Comparison of ENCODE assay signal across 12 cellular contexts in the genomic region with DNA sequence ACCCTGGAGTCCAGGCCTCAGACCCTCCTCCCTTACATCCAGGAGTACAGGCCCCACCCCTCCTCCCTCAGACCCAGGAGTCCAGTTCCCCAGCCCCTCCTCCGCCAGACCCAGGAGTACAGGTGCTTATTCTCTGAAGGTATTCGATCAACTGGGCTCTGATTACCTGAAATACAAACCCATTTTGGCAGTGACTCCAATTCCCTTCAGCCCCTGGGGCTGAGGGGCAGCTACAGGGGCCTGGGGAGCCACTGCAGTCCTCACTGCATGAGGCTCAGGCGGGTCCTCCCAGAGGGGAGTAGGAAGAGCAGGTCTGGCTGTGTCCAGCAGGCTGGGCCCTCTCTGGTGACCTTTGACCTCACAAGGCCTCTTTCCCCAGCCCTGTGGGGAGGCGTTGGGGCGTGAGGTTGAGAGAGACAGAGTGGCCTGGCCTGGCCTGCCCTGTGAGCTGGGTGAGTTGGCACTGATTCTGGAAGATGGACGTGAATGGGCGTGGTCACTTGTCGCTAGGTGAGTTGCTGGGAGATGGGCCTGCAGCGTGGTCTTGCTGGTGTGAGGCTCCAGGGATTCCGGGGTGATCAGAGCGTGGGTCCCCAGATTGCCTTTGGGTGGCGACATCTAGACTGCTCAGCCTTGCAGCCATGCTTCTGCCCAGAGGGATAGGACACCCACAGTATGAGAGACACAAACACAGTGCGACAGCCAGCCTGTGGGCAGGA. TPM values are rescaled to one million over a fixed set of nuclear protein-coding genes. Genes with fewer than 3 reads are reported as not detected.
DNase-seq lines count a peak whose midpoint lies in the region; ATAC-seq and TF ChIP-seq lines count a peak whose summit lies in the region.
"Had no signal": no experiment of that assay in that cellular context is flagged by ENCODE, and none has a peak within 500 bp of the region (broad histone marks: within the 10 kb centered on the region; RNA-seq: fewer than 3 reads in every experiment).

No MANE protein-coding gene starts in this region.

- H3K27ac ChIP-seq in CD4-positive, alpha-beta T cell (ENCODE audit: low read depth, low read length) = no peak overlapping the region
- H3K27ac ChIP-seq: ascending aorta had no signal

- H3K27ac Mint-ChIP-seq in CD4-positive, alpha-beta T cell = peak overlapping the region; percentile 18
- H3K27ac Mint-ChIP-seq: activated B cell treated with CpG ODN at 0.5 μM for 24 hours had no signal

- POLR2A ChIA-PET in CD4-positive, alpha-beta T cell (lab: Charles Lee) = no interaction called here

- H3K4me3 Mint-ChIP-seq in CD4-positive, alpha-beta T cell = peak overlapping the region; percentile 45
- H3K4me3 Mint-ChIP-seq: activated B cell treated with CpG ODN at 0.5 μM for 24 hours had no signal

- H3K36me3 ChIP-seq in NT2/D1 (ENCODE audit: insufficient read depth, insufficient read length, low read length) = no peaks in the 10 kb centered on the region
- H3K36me3 ChIP-seq in iPS-15b (ENCODE audit: control insufficient read depth, insufficient read depth, low read length) = no peaks in the 10 kb centered on the region

- intact Hi-C loops in CD4-positive, alpha-beta T cell (cut with DNase I, micrococcal nuclease) = no loop called here

- peak overlapping the region; percentile 42 for H3K9ac ChIP-seq in NT2/D1 (ENCODE audit: insufficient read length, low read depth)
- H3K9ac ChIP-seq in iPS-15b (ENCODE audit: low read depth, low read length) = peak overlapping the region; percentile 47

- no peaks in the 10 kb centered on the region for H3K27me3 ChIP-seq in CD4-positive, alpha-beta T cell (ENCODE audit: control insufficient read depth, insufficient read depth, low read length)
- H3K27me3 ChIP-seq in NT2/D1 (ENCODE audit: insufficient read depth, insufficient read length) (peaks cover 3% of the 10 kb centered on the region), iPS-15b (ENCODE audit: control insufficient read depth, insufficient read depth, low read length) (peaks cover 4% of the 10 kb centered on the region)
- H3K27me3 ChIP-seq: ascending aorta had no signal

- H3K36me3 Mint-ChIP-seq in CD4-positive, alpha-beta T cell (ENCODE audit: low read depth) = peaks cover 4% of the 10 kb centered on the region

- no peaks in the 10 kb centered on the region for H3K27me3 Mint-ChIP-seq in CD4-positive, alpha-beta T cell
- H3K27me3 Mint-ChIP-seq: activated B cell treated with CpG ODN at 0.5 μM for 24 hours; CD4-positive, alpha-beta memory T cell had no signal

- H3K4me3 ChIP-seq in NT2/D1 (ENCODE audit: insufficient read length, low read depth) = no peak overlapping the region
- H3K4me3 ChIP-seq in iPS-15b (ENCODE audit: low read depth, low read length) = peak overlapping the region; percentile 46
- H3K4me3 ChIP-seq: ascending aorta had no signal

- H3K4me1 Mint-ChIP-seq in CD4-positive, alpha-beta T cell (ENCODE audit: low read depth) = peaks cover 28% of the 10 kb centered on the region

- no peak for TF ChIP-seq CTCF in CD4-positive, alpha-beta T cell (IDR thresholded peaks at IDR 0.05)

- no peaks in the 10 kb centered on the region for H3K9me3 ChIP-seq in CD4-positive, alpha-beta T cell (ENCODE audit: control insufficient read depth, low read length)
- no peaks in the 10 kb centered on the region for H3K9me3 ChIP-seq in NT2/D1 (ENCODE audit: insufficient read depth, low read length)
- no peaks in the 10 kb centered on the region for H3K9me3 ChIP-seq in iPS-15b (ENCODE audit: control insufficient read depth, insufficient read depth, low read length)
- H3K9me3 ChIP-seq: ascending aorta had no signal

- CTCF ChIA-PET in CD4-positive, alpha-beta T cell (lab: Charles Lee) = interaction anchor here (0.7 to 2.4 kb wide), 3 partner anchors 12 to 172 kb away, joined by 3 to 14 read pairs (median 4); no protein-coding TSS in a partner anchor

- no peak for DNase-seq in CD4-positive, alpha-beta T cell
- DNase-seq in NT2/D1 (ENCODE audit: low read depth, low spot score) (no peak), NCI-H2081 treated with DMSO at 0.1 percent for 48 hours (lab: John Stamatoyannopoulos, UW) (no peak), HuH-7.5 (ENCODE audit: low spot score) (no peak), cerebellar nuclear complex (lab: John Stamatoyannopoulos, UW) (no peak)
- DNase-seq: activated B cell treated with CpG ODN at 0.5 μM for 24 hours; CD4-positive, alpha-beta memory T cell; foreskin melanocyte; stimulated activated CD4-positive, alpha-beta T cell treated with anti-CD3 and anti-CD28 coated beads, Interleukin-4, amount 100 ng/mL, for 4 hours had no signal

- no peak for ATAC-seq in CD4-positive, alpha-beta T cell (ENCODE audit: poor library complexity)

- H3K9me3 Mint-ChIP-seq in CD4-positive, alpha-beta T cell = no peaks in the 10 kb centered on the region
- H3K9me3 Mint-ChIP-seq: activated B cell treated with CpG ODN at 0.5 μM for 24 hours had no signal

- H3K4me1 ChIP-seq in NT2/D1 (ENCODE audit: insufficient read depth, insufficient read length) (peaks cover 15% of the 10 kb centered on the region), iPS-15b (ENCODE audit: control insufficient read depth, insufficient read depth, low read length) (peaks cover 11% of the 10 kb centered on the region)

RNA-seq across cellular contexts. Expression of a gene that starts 3.1 kb away (rescaled TPM):
- 10 to 100 TPM; 10.5 to 11.0 TPM for total RNA-seq in CD4-positive, alpha-beta T cell

RNA-seq across cellular contexts. Expression of a gene that starts 28.5 kb away (rescaled TPM):
- 1 to 10 TPM in 1 of 2 experiments, under 1 TPM in 1; 0.93 to 1.3 TPM for total RNA-seq in CD4-positive, alpha-beta T cell

RNA-seq across cellular contexts. Expression of a gene that starts 52.4 kb away (rescaled TPM):
- total RNA-seq in CD4-positive, alpha-beta T cell = not detected
- total RNA-seq: activated B cell treated with CpG ODN at 0.5 μM for 24 hours; ascending aorta; CD4-positive, alpha-beta memory T cell; myocyte had no signal

RNA-seq across cellular contexts. Expression of a gene that starts 55.3 kb away (rescaled TPM):
- not detected for total RNA-seq in CD4-positive, alpha-beta T cell
- total RNA-seq: activated B cell treated with CpG ODN at 0.5 μM for 24 hours had no signal
